1 cellular context compared by ENCODE assay signal in the genomic region with DNA sequence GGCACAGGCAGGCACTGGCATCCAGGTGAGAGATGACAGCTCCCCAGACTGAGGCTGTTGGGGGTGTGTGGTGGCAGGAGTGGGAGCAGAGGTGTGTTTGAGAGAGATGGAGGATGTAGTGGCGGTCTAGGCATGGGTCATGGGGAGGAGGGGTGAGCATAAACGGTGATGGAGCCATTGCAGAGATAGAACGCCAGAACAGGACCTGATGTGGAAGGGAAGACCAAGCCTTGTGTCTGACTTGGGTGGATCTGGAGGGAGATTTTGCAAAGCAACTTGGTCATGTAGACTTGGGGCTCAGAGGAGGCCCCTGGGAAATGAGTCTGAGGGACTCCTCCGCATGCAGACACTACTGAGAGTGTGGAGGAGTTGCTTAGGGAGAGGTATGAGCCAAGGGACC.
TF ChIP-seq lines count a peak whose summit lies in the region.

No MANE protein-coding gene starts in this region.

TF ChIP-seq in K562, 482 proteins besides CTCF, POLR2A, EP300 and RAD21 (continued from another document):
- TF ChIP-seq, protein P1, sequence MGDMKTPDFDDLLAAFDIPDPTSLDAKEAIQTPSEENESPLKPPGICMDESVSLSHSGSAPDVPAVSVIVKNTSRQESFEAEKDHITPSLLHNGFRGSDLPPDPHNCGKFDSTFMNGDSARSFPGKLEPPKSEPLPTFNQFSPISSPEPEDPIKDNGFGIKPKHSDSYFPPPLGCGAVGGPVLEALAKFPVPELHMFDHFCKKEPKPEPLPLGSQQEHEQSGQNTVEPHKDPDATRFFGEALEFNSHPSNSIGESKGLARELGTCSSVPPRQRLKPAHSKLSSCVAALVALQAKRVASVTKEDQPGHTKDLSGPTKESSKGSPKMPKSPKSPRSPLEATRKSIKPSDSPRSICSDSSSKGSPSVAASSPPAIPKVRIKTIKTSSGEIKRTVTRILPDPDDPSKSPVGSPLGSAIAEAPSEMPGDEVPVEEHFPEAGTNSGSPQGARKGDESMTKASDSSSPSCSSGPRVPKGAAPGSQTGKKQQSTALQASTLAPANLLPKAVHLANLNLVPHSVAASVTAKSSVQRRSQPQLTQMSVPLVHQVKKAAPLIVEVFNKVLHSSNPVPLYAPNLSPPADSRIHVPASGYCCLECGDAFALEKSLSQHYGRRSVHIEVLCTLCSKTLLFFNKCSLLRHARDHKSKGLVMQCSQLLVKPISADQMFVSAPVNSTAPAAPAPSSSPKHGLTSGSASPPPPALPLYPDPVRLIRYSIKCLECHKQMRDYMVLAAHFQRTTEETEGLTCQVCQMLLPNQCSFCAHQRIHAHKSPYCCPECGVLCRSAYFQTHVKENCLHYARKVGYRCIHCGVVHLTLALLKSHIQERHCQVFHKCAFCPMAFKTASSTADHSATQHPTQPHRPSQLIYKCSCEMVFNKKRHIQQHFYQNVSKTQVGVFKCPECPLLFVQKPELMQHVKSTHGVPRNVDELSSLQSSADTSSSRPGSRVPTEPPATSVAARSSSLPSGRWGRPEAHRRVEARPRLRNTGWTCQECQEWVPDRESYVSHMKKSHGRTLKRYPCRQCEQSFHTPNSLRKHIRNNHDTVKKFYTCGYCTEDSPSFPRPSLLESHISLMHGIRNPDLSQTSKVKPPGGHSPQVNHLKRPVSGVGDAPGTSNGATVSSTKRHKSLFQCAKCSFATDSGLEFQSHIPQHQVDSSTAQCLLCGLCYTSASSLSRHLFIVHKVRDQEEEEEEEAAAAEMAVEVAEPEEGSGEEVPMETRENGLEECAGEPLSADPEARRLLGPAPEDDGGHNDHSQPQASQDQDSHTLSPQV (IDR thresholded peaks at IDR 0.05), result no peak
- no peak for TF ChIP-seq ZKSCAN3 (CRISPR knock-in tag; IDR thresholded peaks at IDR 0.05)
- no peak for TF ChIP-seq MYC (IDR thresholded peaks at IDR 0.05; ENCODE audit: low read depth, low read length)
- no peak for TF ChIP-seq MYC (CRISPR knock-in tag; IDR thresholded peaks at IDR 0.05; ENCODE audit: borderline replicate concordance, low read depth)
- TF ChIP-seq, protein P2, sequence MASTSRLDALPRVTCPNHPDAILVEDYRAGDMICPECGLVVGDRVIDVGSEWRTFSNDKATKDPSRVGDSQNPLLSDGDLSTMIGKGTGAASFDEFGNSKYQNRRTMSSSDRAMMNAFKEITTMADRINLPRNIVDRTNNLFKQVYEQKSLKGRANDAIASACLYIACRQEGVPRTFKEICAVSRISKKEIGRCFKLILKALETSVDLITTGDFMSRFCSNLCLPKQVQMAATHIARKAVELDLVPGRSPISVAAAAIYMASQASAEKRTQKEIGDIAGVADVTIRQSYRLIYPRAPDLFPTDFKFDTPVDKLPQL (IDR thresholded peaks at IDR 0.05; ENCODE audit: extremely low read depth, insufficient read length), result no peak
- TF ChIP-seq KLF6 (CRISPR knock-in tag; IDR thresholded peaks at IDR 0.05; ENCODE audit: borderline replicate concordance), result no peak
- no peak for TF ChIP-seq NR2C2 (CRISPR knock-in tag; IDR thresholded peaks at IDR 0.05)
- no peak for TF ChIP-seq NR2C2 (tag; IDR thresholded peaks at IDR 0.05)
- no peak for TF ChIP-seq ARID1B (IDR thresholded peaks at IDR 0.05)
- no peak for TF ChIP-seq ZNF143 (CRISPR knock-in tag; IDR thresholded peaks at IDR 0.05)
- TF ChIP-seq POLR2B (IDR thresholded peaks at IDR 0.05; ENCODE audit: low read depth, partially characterized antibody), result no peak
- TF ChIP-seq SIN3B (IDR thresholded peaks at IDR 0.05; ENCODE audit: low read depth), result no peak
- 0 out of 2 replicates have a peak, but pooled peaks have one; percentile 50 for TF ChIP-seq THRB (CRISPR knock-in tag; conservative IDR thresholded peaks at IDR 0.05)
- TF ChIP-seq ILK (tag; IDR thresholded peaks at IDR 0.05; ENCODE audit: borderline replicate concordance, low read depth), result no peak
- TF ChIP-seq RBFOX2 (IDR thresholded peaks at IDR 0.05; ENCODE audit: low read depth, low read length), result no peak
- 0 out of 2 replicates have a peak, but pooled peaks have one; percentile 42 for TF ChIP-seq TSC22D4 (tag; IDR thresholded peaks at IDR 0.05)
- TF ChIP-seq SMARCA4 (IDR thresholded peaks at IDR 0.05), result no peak
- TF ChIP-seq, protein P3, sequence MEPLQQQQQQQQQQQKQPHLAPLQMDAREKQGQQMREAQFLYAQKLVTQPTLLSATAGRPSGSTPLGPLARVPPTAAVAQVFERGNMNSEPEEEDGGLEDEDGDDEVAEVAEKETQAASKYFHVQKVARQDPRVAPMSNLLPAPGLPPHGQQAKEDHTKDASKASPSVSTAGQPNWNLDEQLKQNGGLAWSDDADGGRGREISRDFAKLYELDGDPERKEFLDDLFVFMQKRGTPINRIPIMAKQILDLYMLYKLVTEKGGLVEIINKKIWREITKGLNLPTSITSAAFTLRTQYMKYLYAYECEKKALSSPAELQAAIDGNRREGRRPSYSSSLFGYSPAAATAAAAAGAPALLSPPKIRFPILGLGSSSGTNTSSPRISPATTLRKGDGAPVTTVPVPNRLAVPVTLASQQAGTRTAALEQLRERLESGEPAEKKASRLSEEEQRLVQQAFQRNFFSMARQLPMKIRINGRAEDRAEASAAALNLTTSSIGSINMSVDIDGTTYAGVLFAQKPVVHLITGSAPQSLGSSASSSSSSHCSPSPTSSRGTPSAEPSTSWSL (CRISPR knock-in tag; IDR thresholded peaks at IDR 0.05; ENCODE audit: borderline replicate concordance), result no peak
- TF ChIP-seq, protein P4, sequence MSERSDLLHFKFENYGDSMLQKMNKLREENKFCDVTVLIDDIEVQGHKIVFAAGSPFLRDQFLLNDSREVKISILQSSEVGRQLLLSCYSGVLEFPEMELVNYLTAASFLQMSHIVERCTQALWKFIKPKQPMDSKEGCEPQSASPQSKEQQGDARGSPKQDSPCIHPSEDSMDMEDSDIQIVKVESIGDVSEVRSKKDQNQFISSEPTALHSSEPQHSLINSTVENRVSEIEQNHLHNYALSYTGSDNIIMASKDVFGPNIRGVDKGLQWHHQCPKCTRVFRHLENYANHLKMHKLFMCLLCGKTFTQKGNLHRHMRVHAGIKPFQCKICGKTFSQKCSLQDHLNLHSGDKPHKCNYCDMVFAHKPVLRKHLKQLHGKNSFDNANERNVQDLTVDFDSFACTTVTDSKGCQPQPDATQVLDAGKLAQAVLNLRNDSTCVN (CRISPR knock-in tag; IDR thresholded peaks at IDR 0.05), result 0 out of 2 replicates have a peak, but pooled peaks have one; percentile 42
TF ChIP-seq in K562: peak in this region for 11.
